ENCODE assay signal across 10 cellular contexts in the genomic region with DNA sequence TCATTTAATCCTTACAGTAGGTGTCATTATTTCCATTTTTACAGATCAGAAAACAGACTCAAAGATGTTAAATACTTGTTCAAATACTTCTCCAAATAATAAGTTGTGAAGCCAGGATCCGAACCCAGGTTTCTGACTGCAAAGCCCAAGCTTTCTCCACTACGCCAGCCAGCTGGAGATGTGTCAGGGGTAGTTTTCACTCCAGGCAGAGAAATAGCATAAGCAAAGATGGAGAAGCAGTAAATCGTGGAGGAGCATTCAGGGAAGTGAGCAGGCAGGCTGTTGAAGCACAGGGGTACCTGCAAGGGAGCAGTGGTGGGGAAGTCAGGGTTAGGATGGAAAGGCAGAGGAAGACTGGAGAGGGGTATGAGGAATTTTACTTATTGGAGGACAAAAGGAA. TPM values are rescaled to one million over a fixed set of nuclear protein-coding genes. Genes with fewer than 3 reads are reported as not detected.
DNase-seq lines count a peak whose midpoint lies in the region; ATAC-seq, FAIRE-seq and TF ChIP-seq lines count a peak whose summit lies in the region.
"Had no signal": no experiment of that assay in that cellular context is flagged by ENCODE, and none has a peak within 500 bp of the region (broad histone marks: within the 10 kb centered on the region; RNA-seq: fewer than 3 reads in every experiment).

No MANE protein-coding gene starts in this region.

- no peak for TF ChIP-seq EP300 in GM12878 (IDR thresholded peaks at IDR 0.05; ENCODE audit: borderline replicate concordance in 1 of 2, control insufficient read depth in 1 of 2, low read depth in 2 of 2, low read length in 2 of 2)

- H3K36me3 ChIP-seq in GM12878 (ENCODE audit: control insufficient read depth in 2 of 2, insufficient read depth in 2 of 2, low read length in 1 of 2) (peaks cover 13% of the 10 kb centered on the region in 2 experiments; a peak in 3 of 4 replicates), liver (ENCODE audit: control insufficient read depth in 4 of 4, insufficient read depth in 3 of 4, low read depth in 1 of 4, low read length in 3 of 4) (peaks cover 7 to 16% (median 14%) of the 10 kb centered on the region in 4 donors), thymus (ENCODE audit: control insufficient read depth, insufficient read depth) (peaks cover 16% of the 10 kb centered on the region)

- TF ChIP-seq CTCF in GM12878 (IDR thresholded peaks at IDR 0.05 in 2 of 3, conservative IDR thresholded peaks at IDR 0.05 in 1 of 3; ENCODE audit: control insufficient read depth in 2 of 3, extremely low read depth in 1 of 3, insufficient read depth in 1 of 3, low read depth in 3 of 3, low read length in 3 of 3), result no peak
- no peak for TF ChIP-seq CTCF in liver (IDR thresholded peaks at IDR 0.05; ENCODE audit: low read depth, low read length, missing input control)

- H3K27ac ChIP-seq in GM12878 (ENCODE audit: control insufficient read depth, insufficient read depth) (peak overlapping the region; percentile 92), liver (ENCODE audit: low read depth in 1 of 2, low read length in 2 of 2) (peak overlapping the region; percentile 95 to 98), thymus (ENCODE audit: low read depth) (no peak overlapping the region)

- H4K20me1 ChIP-seq in GM12878 (ENCODE audit: control insufficient read depth, insufficient read depth), result no peaks in the 10 kb centered on the region

- H3K27me3 ChIP-seq in GM12878 (replicated peaks in 1 of 2; ENCODE audit: control insufficient read depth in 2 of 2, insufficient read depth in 2 of 2, low read length in 1 of 2) (no peaks in the 10 kb centered on the region), liver (ENCODE audit: control insufficient read depth in 4 of 4, insufficient read depth in 4 of 4, low read length in 3 of 4) (no peaks in the 10 kb centered on the region), thymus (ENCODE audit: control insufficient read depth, insufficient read depth) (no peaks in the 10 kb centered on the region)
- H3K27me3 ChIP-seq: body of pancreas had no signal

- in situ Hi-C loops in GM12878 (cut with MboI), result loop anchor here (5.0 kb wide), 1 partner anchor 122 kb away; a partner anchor contains a TSS

- no peak for ATAC-seq in GM12878
- no peak for ATAC-seq in GM21619 (IDR thresholded peaks at IDR 0.05; ENCODE audit: unreplicated experiment)
- ATAC-seq: body of pancreas had no signal

- H3K4me3 ChIP-seq in GM12878 (peak overlapping the region; percentile 93), liver (ENCODE audit: low read depth in 1 of 3, low read length in 3 of 3) (peak overlapping the region in 2 of 3 donors; percentile 5 to 75), thymus (ENCODE audit: low read length) (peak overlapping the region; percentile 17)
- H3K4me3 ChIP-seq: body of pancreas had no signal

- RAD21 ChIA-PET in GM12878 (lab: Charles Lee; ENCODE audit: unreplicated experiment), result interaction anchor here (1.0 to 8.6 kb wide), 10 partner anchors 19 to 615 kb away, joined by 3 to 133 read pairs (median 26); a partner anchor contains a TSS

- no TSS peak for BruUV-seq in GM12878 (replicated peaks; lab: Mats Ljungman, UMichigan)

- H2AFZ ChIP-seq in GM12878 (ENCODE audit: control insufficient read depth, low read depth, low read length), result no peak overlapping the region

- TF ChIP-seq POLR2A in GM12878 (IDR thresholded peaks at IDR 0.05; ENCODE audit: low read depth, low read length), result no peak

- POLR2A ChIA-PET in GM12878 (lab: Charles Lee), result interaction anchor here (1.1 to 8.1 kb wide), 9 partner anchors 18 to 124 kb away, joined by 3 to 163 read pairs (median 14); a partner anchor contains a TSS

- WGBS in GM12878 (ENCODE audit: insufficient coverage, insufficient replicate concordance, low lambda C conversion rate, missing lambda C conversion rate), result 0% methylated on average over 3 of the region's 3 CpGs
- 65% methylated on average over 3 of the region's 3 CpGs for WGBS in liver
- 76% methylated on average over 3 of the region's 3 CpGs for WGBS in thymus

- H3K9me3 ChIP-seq in GM12878 (replicated peaks; ENCODE audit: control insufficient read depth, insufficient read depth, low read length) (no peaks in the 10 kb centered on the region), liver (ENCODE audit: control insufficient read depth in 4 of 4, low read length in 3 of 4) (no peaks in the 10 kb centered on the region), thymus (ENCODE audit: control insufficient read depth) (no peaks in the 10 kb centered on the region)
- H3K9me3 ChIP-seq: body of pancreas had no signal

- no peak for TF ChIP-seq RAD21 in GM12878 (IDR thresholded peaks at IDR 0.05; ENCODE audit: insufficient read depth, low read depth, low read length)
- no peak for TF ChIP-seq RAD21 in liver (IDR thresholded peaks at IDR 0.05)

- SMC1A ChIA-PET in GM12878 (lab: Charles Lee; ENCODE audit: uncharacterized antibody, unreplicated experiment), result interaction anchor here (0.6 to 8.0 kb wide), 13 partner anchors 15 to 153 kb away, joined by 3 to 145 read pairs (median 10); a partner anchor contains a TSS

- intact Hi-C loops in GM12878 (cut with micrococcal nuclease; ENCODE audit: unreplicated experiment), result loop anchor here (1.0 to 10.0 kb wide), 3 partner anchors 33 to 654 kb away; a partner anchor contains a TSS

- FAIRE-seq in GM12878 (lab: Jason Lieb, UNC), result no peak

- H3K4me2 ChIP-seq in GM12878 (ENCODE audit: control insufficient read depth, insufficient read depth), result peak overlapping the region; percentile 99

- H3K4me1 ChIP-seq in GM12878 (ENCODE audit: control insufficient read depth, insufficient read depth, low read length) (peaks cover 23% of the 10 kb centered on the region), liver (ENCODE audit: control insufficient read depth in 4 of 4, insufficient read depth in 4 of 4, low read length in 3 of 4) (peaks cover 21 to 64% (median 56%) of the 10 kb centered on the region in 4 donors), thymus (ENCODE audit: control insufficient read depth, insufficient read depth, low read length) (peaks cover 56% of the 10 kb centered on the region)

- peak overlapping the region; percentile 90 for H3K9ac ChIP-seq in GM12878 (ENCODE audit: control insufficient read depth, insufficient read depth, low read length)
- no peak overlapping the region for H3K9ac ChIP-seq in liver (ENCODE audit: low read depth in 1 of 2, low read length in 2 of 2)

- CTCF ChIA-PET in GM12878 (lab: Yijun Ruan, JAX), result interaction anchor here (1.1 to 9.5 kb wide), 15 partner anchors 17 to 153 kb away, joined by 3 to 183 read pairs (median 20); a partner anchor contains a TSS

- peaks cover 76% of the 10 kb centered on the region for H3K79me2 ChIP-seq in GM12878 (ENCODE audit: control insufficient read depth, insufficient read depth, low read length)

- DNase-seq in SIG-M5 treated with dmso at 0.1 percent for 504 hours (lab: John Stamatoyannopoulos, UW; ENCODE audit: unreplicated experiment), result peak; percentile 5
- no peak for DNase-seq in SIG-M5 (lab: John Stamatoyannopoulos, UW)
- DNase-seq in GM12878 (ENCODE audit: low read depth, low spot score), result no peak
- DNase-seq in C1 segment of cervical spinal cord (lab: John Stamatoyannopoulos, UW), result no peak
- no peak for DNase-seq in CD1c-positive myeloid dendritic cell (ENCODE audit: extremely low spot score)
- DNase-seq: NCI-H526 treated with DMSO at 0.1 percent for 48 hours had no signal

RNA-seq across cellular contexts. Expression of a gene that starts 2.9 kb away (rescaled TPM):
- 153 and 188 TPM in 2 replicates for total RNA-seq in GM12878 (2013; cell fraction: nucleolus; rRNA removed)
- 119 and 143 TPM in 2 replicates for total RNA-seq in GM12878 (2014; rRNA removed)
- 49.5 and 61.0 TPM in 2 replicates for total RNA-seq in GM12878 (2014; rRNA removed; fragmentation: Illumina TruSeq; extraction: Trizol)
- total RNA-seq in GM12878 (2021), result 305 and 308 TPM in 2 replicates
- 68.0 TPM for polyA plus RNA-seq in GM12878 (2011; ENCODE audit: low read depth)
- polyA plus RNA-seq in GM12878 (2011; rRNA removed), result 30.2 and 69.8 TPM in 2 replicates
- polyA plus RNA-seq in GM12878 (2011; cell fraction: cytosol; rRNA removed), result 79.3 and 90.4 TPM in 2 replicates
- 131 and 170 TPM in 2 replicates for polyA plus RNA-seq in GM12878 (2011; cell fraction: nucleus; rRNA removed)
- 118 and 152 TPM in 2 replicates for polyA plus RNA-seq in GM12878 (2012)
- 57.6 and 73.4 TPM in 2 replicates for polyA plus RNA-seq in GM12878 (2014; fragmentation: Illumina TruSeq; extraction: Trizol)
- 10 to 100 TPM; 11.6 to 13.2 TPM for polyA plus RNA-seq in GM12878 (2014; fragmentation: Nextera tagmentation; extraction: Ambion mirVana)
- polyA plus RNA-seq in GM12878 (2014; rRNA removed), result 70.3 and 109 TPM in 2 replicates
- 10 to 100 TPM; 92.2 to 96.1 TPM for polyA plus RNA-seq in GM12878 (2016; fragmentation: Nextera tagmentation; extraction: Ambion mirVana)
- 205 and 277 TPM in 2 replicates for polyA minus RNA-seq in GM12878 (2011; rRNA and poly(A)+ RNA removed)
- polyA minus RNA-seq in GM12878 (2011; cell fraction: cytosol; rRNA and poly(A)+ RNA removed), result 200 and 250 TPM in 2 replicates
- polyA minus RNA-seq in GM12878 (2011; cell fraction: nucleus; rRNA and poly(A)+ RNA removed), result 49.8 and 109 TPM in 2 replicates
- total RNA-seq in liver, result 100 to 1,000 TPM; 149 to 184 TPM
- polyA plus RNA-seq in liver, result 100 to 1,000 TPM in 1 of 2 donors, 10 to 100 TPM in 1; 24.5 to 102 TPM
- 74.5 TPM for polyA plus RNA-seq in thymus

RNA-seq across cellular contexts. Expression of a gene that starts 3.4 kb away (rescaled TPM):
- 16.9 and 18.1 TPM in 2 replicates for total RNA-seq in GM12878 (2013; cell fraction: nucleolus; rRNA removed)
- total RNA-seq in GM12878 (2014; rRNA removed), result 21.6 and 23.4 TPM in 2 replicates
- total RNA-seq in GM12878 (2014; rRNA removed; fragmentation: Illumina TruSeq; extraction: Trizol), result 18.1 and 18.3 TPM in 2 replicates
- 21.4 and 22.9 TPM in 2 replicates for total RNA-seq in GM12878 (2021)
- 19.5 TPM for polyA plus RNA-seq in GM12878 (2011; ENCODE audit: low read depth)
- 12.0 and 16.3 TPM in 2 replicates for polyA plus RNA-seq in GM12878 (2011; rRNA removed)
- polyA plus RNA-seq in GM12878 (2011; cell fraction: cytosol; rRNA removed), result 22.6 and 25.1 TPM in 2 replicates
- polyA plus RNA-seq in GM12878 (2011; cell fraction: nucleus; rRNA removed), result 15.5 and 19.2 TPM in 2 replicates
- 32.3 and 35.4 TPM in 2 replicates for polyA plus RNA-seq in GM12878 (2012)
- polyA plus RNA-seq in GM12878 (2014; fragmentation: Illumina TruSeq; extraction: Trizol), result 17.8 and 20.1 TPM in 2 replicates
- polyA plus RNA-seq in GM12878 (2014; fragmentation: Nextera tagmentation; extraction: Ambion mirVana), result 10 to 100 TPM in 1 of 2 experiments, 1 to 10 TPM in 1; 9.8 to 14.1 TPM
- 19.5 and 20.6 TPM in 2 replicates for polyA plus RNA-seq in GM12878 (2014; rRNA removed)
- 10 to 100 TPM; 33.2 to 38.9 TPM for polyA plus RNA-seq in GM12878 (2016; fragmentation: Nextera tagmentation; extraction: Ambion mirVana)
- 6.6 and 10.3 TPM in 2 replicates for polyA minus RNA-seq in GM12878 (2011; rRNA and poly(A)+ RNA removed)
- 4.9 and 5.5 TPM in 2 replicates for polyA minus RNA-seq in GM12878 (2011; cell fraction: cytosol; rRNA and poly(A)+ RNA removed)
- 6.8 and 9.7 TPM in 2 replicates for polyA minus RNA-seq in GM12878 (2011; cell fraction: nucleus; rRNA and poly(A)+ RNA removed)
- total RNA-seq in liver, result 10 to 100 TPM in 1 of 2 donors, 1 to 10 TPM in 1; 9.2 to 21.3 TPM
- polyA plus RNA-seq in liver, result 10 to 100 TPM; 14.9 to 21.4 TPM
- 25.6 TPM for polyA plus RNA-seq in thymus

RNA-seq across cellular contexts. Expression of a gene that starts 19.9 kb away (rescaled TPM):
- 106 and 126 TPM in 2 replicates for total RNA-seq in GM12878 (2013; cell fraction: nucleolus; rRNA removed)
- 24.2 and 25.3 TPM in 2 replicates for total RNA-seq in GM12878 (2014; rRNA removed)
- total RNA-seq in GM12878 (2014; rRNA removed; fragmentation: Illumina TruSeq; extraction: Trizol), result 18.6 and 23.4 TPM in 2 replicates
- total RNA-seq in GM12878 (2021), result 35.8 and 40.8 TPM in 2 replicates
- 22.2 TPM for polyA plus RNA-seq in GM12878 (2011; ENCODE audit: low read depth)
- polyA plus RNA-seq in GM12878 (2011; rRNA removed), result 35.1 and 44.0 TPM in 2 replicates
- polyA plus RNA-seq in GM12878 (2011; cell fraction: cytosol; rRNA removed), result 41.4 and 54.0 TPM in 2 replicates
- polyA plus RNA-seq in GM12878 (2011; cell fraction: nucleus; rRNA removed), result 261 and 281 TPM in 2 replicates
- polyA plus RNA-seq in GM12878 (2012), result 29.4 and 33.7 TPM in 2 replicates
- polyA plus RNA-seq in GM12878 (2014; fragmentation: Illumina TruSeq; extraction: Trizol), result 33.0 and 36.1 TPM in 2 replicates
- polyA plus RNA-seq in GM12878 (2014; fragmentation: Nextera tagmentation; extraction: Ambion mirVana), result 10 to 100 TPM; 15.3 TPM
- 45.1 and 48.8 TPM in 2 replicates for polyA plus RNA-seq in GM12878 (2014; rRNA removed)
- polyA plus RNA-seq in GM12878 (2016; fragmentation: Nextera tagmentation; extraction: Ambion mirVana), result 10 to 100 TPM; 27.4 to 30.8 TPM
- 45.0 and 53.6 TPM in 2 replicates for polyA minus RNA-seq in GM12878 (2011; rRNA and poly(A)+ RNA removed)
- 10.7 and 13.1 TPM in 2 replicates for polyA minus RNA-seq in GM12878 (2011; cell fraction: cytosol; rRNA and poly(A)+ RNA removed)
- polyA minus RNA-seq in GM12878 (2011; cell fraction: nucleus; rRNA and poly(A)+ RNA removed), result 48.5 and 85.3 TPM in 2 replicates
- 10 to 100 TPM; 24.1 to 65.3 TPM for total RNA-seq in liver
- 10 to 100 TPM; 24.5 to 27.1 TPM for polyA plus RNA-seq in liver
- 36.9 TPM for polyA plus RNA-seq in thymus

RNA-seq across cellular contexts. Expression of a gene that starts 20.0 kb away (rescaled TPM):
- 27.0 and 30.8 TPM in 2 replicates for total RNA-seq in GM12878 (2013; cell fraction: nucleolus; rRNA removed)
- 7.6 and 8.3 TPM in 2 replicates for total RNA-seq in GM12878 (2014; rRNA removed)
- 7.1 and 7.3 TPM in 2 replicates for total RNA-seq in GM12878 (2014; rRNA removed; fragmentation: Illumina TruSeq; extraction: Trizol)
- 13.7 and 14.9 TPM in 2 replicates for total RNA-seq in GM12878 (2021)
- polyA plus RNA-seq in GM12878 (2011; ENCODE audit: low read depth), result 4.9 TPM
- 11.5 and 13.7 TPM in 2 replicates for polyA plus RNA-seq in GM12878 (2011; rRNA removed)
- 10.3 and 11.3 TPM in 2 replicates for polyA plus RNA-seq in GM12878 (2011; cell fraction: cytosol; rRNA removed)
- 27.3 and 28.4 TPM in 2 replicates for polyA plus RNA-seq in GM12878 (2011; cell fraction: nucleus; rRNA removed)
- polyA plus RNA-seq in GM12878 (2012), result 7.4 and 7.7 TPM in 2 replicates
- 8.0 and 8.8 TPM in 2 replicates for polyA plus RNA-seq in GM12878 (2014; fragmentation: Illumina TruSeq; extraction: Trizol)
- under 1 TPM; 0.44 to 0.89 TPM for polyA plus RNA-seq in GM12878 (2014; fragmentation: Nextera tagmentation; extraction: Ambion mirVana)
- 8.2 and 8.4 TPM in 2 replicates for polyA plus RNA-seq in GM12878 (2014; rRNA removed)
- 1 to 10 TPM; 3.4 to 3.6 TPM for polyA plus RNA-seq in GM12878 (2016; fragmentation: Nextera tagmentation; extraction: Ambion mirVana)
- polyA minus RNA-seq in GM12878 (2011; rRNA and poly(A)+ RNA removed), result 16.1 and 21.4 TPM in 2 replicates
- 5.6 and 6.5 TPM in 2 replicates for polyA minus RNA-seq in GM12878 (2011; cell fraction: cytosol; rRNA and poly(A)+ RNA removed)
- 14.9 and 22.0 TPM in 2 replicates for polyA minus RNA-seq in GM12878 (2011; cell fraction: nucleus; rRNA and poly(A)+ RNA removed)
- 10 to 100 TPM in 1 of 2 donors, 1 to 10 TPM in 1; 5.1 to 10.7 TPM for total RNA-seq in liver
- polyA plus RNA-seq in liver, result 1 to 10 TPM; 2.6 to 6.6 TPM
- polyA plus RNA-seq in thymus, result 6.5 TPM

RNA-seq across cellular contexts. Expression of a gene that starts 25.0 kb away (rescaled TPM):
- not detected in 2 replicates for total RNA-seq in GM12878 (2013; cell fraction: nucleolus; rRNA removed)
- total RNA-seq in GM12878 (2014; rRNA removed) (not detected in 2 replicates), GM12878 (2014; rRNA removed; fragmentation: Illumina TruSeq; extraction: Trizol) (not detected in 2 replicates), GM12878 (2021) (1.1 and 2.4 TPM in 2 replicates), liver (not detected)
- not detected for polyA plus RNA-seq in GM12878 (2011; ENCODE audit: low read depth)
- polyA plus RNA-seq in GM12878 (2011; rRNA removed) (not detected in 2 replicates), GM12878 (2014; fragmentation: Illumina TruSeq; extraction: Trizol) (0.47 TPM in 1 of 2 replicates, not detected in the other), GM12878 (2014; fragmentation: Nextera tagmentation; extraction: Ambion mirVana) (under 1 TPM; 0.33 to 0.90 TPM), GM12878 (2014; rRNA removed) (not detected in 2 replicates), GM12878 (2016; fragmentation: Nextera tagmentation; extraction: Ambion mirVana) (1 to 10 TPM in 1 of 2 experiments, under 1 TPM in 1; 0.82 to 1.5 TPM), liver (not detected), thymus (0.25 TPM)
- polyA plus RNA-seq in GM12878 (2011; cell fraction: cytosol; rRNA removed), result 0.51 TPM in 1 of 2 replicates, not detected in the other
- polyA plus RNA-seq in GM12878 (2011; cell fraction: nucleus; rRNA removed), result 0.43 TPM in 1 of 2 replicates, not detected in the other
- polyA plus RNA-seq in GM12878 (2012), result not detected in 2 replicates
- 0.77 TPM in 1 of 2 replicates, not detected in the other for polyA minus RNA-seq in GM12878 (2011; rRNA and poly(A)+ RNA removed)
- not detected in 2 replicates for polyA minus RNA-seq in GM12878 (2011; cell fraction: cytosol; rRNA and poly(A)+ RNA removed)
- polyA minus RNA-seq in GM12878 (2011; cell fraction: nucleus; rRNA and poly(A)+ RNA removed), result not detected in 2 replicates
- total RNA-seq: body of pancreas had no signal

Comparison
In these comparisons a context has a peak if more than half of its experiments do, and no peak if none do; other contexts are left out.
1. H3K4me3 ChIP-seq: peak in every context shown above with its lines; median percentile 93 in GM12878; 40 in liver; 17 in thymus.